23 cellular contexts compared by ENCODE assay signal in the genomic region with DNA sequence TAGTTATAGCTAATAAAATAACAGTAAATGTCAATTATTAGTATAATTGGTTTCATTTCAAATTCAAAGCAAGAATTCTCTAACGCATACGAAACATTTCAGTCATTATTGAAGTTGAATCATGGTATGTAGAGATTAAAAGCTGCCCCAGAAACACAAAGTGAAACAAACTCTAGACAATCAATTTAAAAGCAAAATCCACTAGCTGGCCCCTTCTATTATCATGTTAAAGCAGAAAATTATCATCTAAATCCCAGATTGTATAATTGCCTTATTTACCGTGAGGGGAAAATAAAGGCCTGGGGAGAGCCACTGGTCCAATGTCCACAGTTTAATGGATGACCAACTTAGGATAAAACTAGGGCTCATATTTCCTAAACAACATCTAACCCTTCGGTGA.
"Had no signal": no experiment of that assay in that cellular context is flagged by ENCODE, and none has a peak within 500 bp of the region (broad histone marks: within the 10 kb centered on the region; RNA-seq: fewer than 3 reads in every experiment).

No MANE protein-coding gene starts in this region.

- ATAC-seq: activated CD4-positive, alpha-beta T cell treated with anti-CD3 and anti-CD28 coated beads for 36 hours; activated T-cell treated with anti-CD3 and anti-CD28 coated beads, Interleukin-2, amount 50 U/mL, for 4 hours; activated T-helper 17 cell treated with anti-CD3 and anti-CD28 coated beads, Interleukin-2, amount 50 U/mL, for 72 hours had no signal

- H3K4me1 Mint-ChIP-seq: activated CD4-positive, alpha-beta T cell treated with anti-CD3 and anti-CD28 coated beads for 36 hours; activated CD4-positive, alpha-beta T cell treated with anti-CD3 and anti-CD28 coated beads, Interleukin-2, amount 10 ng/mL, durations not matched to agents 24 days and 14 days; activated T-helper 17 cell treated with anti-CD3 and anti-CD28 coated beads, Interleukin-2, amount 50 U/mL, for 72 hours; central memory CD8-positive, alpha-beta T cell; endodermal cell had no signal

- H3K4me3 Mint-ChIP-seq: activated CD4-positive, alpha-beta memory T cell treated with anti-CD3 and anti-CD28 coated beads for 36 hours; activated CD4-positive, alpha-beta T cell treated with anti-CD3 and anti-CD28 coated beads for 36 hours; activated CD4-positive, alpha-beta T cell treated with anti-CD3 and anti-CD28 coated beads, Interleukin-2, amount 10 ng/mL, durations not matched to agents 24 days and 14 days; activated naive CD8-positive, alpha-beta T cell; activated T-cell treated with anti-CD3 and anti-CD28 coated beads, Interleukin-2, amount 50 U/mL, for 4 hours; activated T-helper 17 cell treated with anti-CD3 and anti-CD28 coated beads, Interleukin-2, amount 50 U/mL, for 72 hours; central memory CD8-positive, alpha-beta T cell; dendritic cell treated with granulocyte-macrophage colony-stimulating factor and Interleukin-4, amounts not matched to agents 40 ng/mL and 50 ng/mL, for 4 days; endodermal cell had no signal

- DNase-seq: activated CD4-positive, alpha-beta memory T cell treated with anti-CD3 and anti-CD28 coated beads for 36 hours; activated CD4-positive, alpha-beta T cell treated with anti-CD3 and anti-CD28 coated beads for 36 hours; activated CD4-positive, alpha-beta T cell treated with anti-CD3 and anti-CD28 coated beads, Interleukin-2, amount 10 ng/mL, durations not matched to agents 24 days and 14 days; activated CD4-positive, CD25-positive, alpha-beta regulatory T cell; activated CD4-positive, CD25-positive, alpha-beta regulatory T cell treated with anti-CD3 and anti-CD28 coated beads, Interleukin-2, amount 50 U/mL, for 72 hours; activated effector memory CD4-positive, alpha-beta T cell treated with Interleukin-2 at 50 U/mL for 16 hours; activated gamma-delta T cell treated with Interleukin-2 at 50 U/mL for 16 hours; activated naive CD4-positive, alpha-beta T cell treated with anti-CD3 and anti-CD28 coated beads, Interleukin-2, amount 50 U/mL, for 16 hours; activated naive CD4-positive, alpha-beta T cell treated with Interleukin-2 at 50 U/mL for 16 hours; activated T-cell treated with anti-CD3 and anti-CD28 coated beads, Interleukin-2, amount 50 U/mL, for 4 hours; amniotic stem cell; anterior cingulate cortex; brain microvascular endothelial cell; dorsolateral prefrontal cortex; effector memory CD4-positive, alpha-beta T cell; endodermal cell; foreskin fibroblast; head of caudate nucleus; T-helper 2 cell had no signal

- H3K27me3 Mint-ChIP-seq: activated CD4-positive, alpha-beta memory T cell treated with anti-CD3 and anti-CD28 coated beads for 36 hours; activated CD4-positive, alpha-beta T cell treated with anti-CD3 and anti-CD28 coated beads for 36 hours; activated CD4-positive, alpha-beta T cell treated with anti-CD3 and anti-CD28 coated beads, Interleukin-2, amount 10 ng/mL, durations not matched to agents 24 days and 14 days; activated naive CD8-positive, alpha-beta T cell; activated T-helper 17 cell treated with anti-CD3 and anti-CD28 coated beads, Interleukin-2, amount 50 U/mL, for 72 hours; central memory CD8-positive, alpha-beta T cell; dendritic cell treated with granulocyte-macrophage colony-stimulating factor and Interleukin-4, amounts not matched to agents 40 ng/mL and 50 ng/mL, for 4 days had no signal

- H3K36me3 Mint-ChIP-seq: activated CD4-positive, alpha-beta memory T cell treated with anti-CD3 and anti-CD28 coated beads for 36 hours; activated naive CD8-positive, alpha-beta T cell had no signal

- H3K9me3 Mint-ChIP-seq: activated T-cell treated with anti-CD3 and anti-CD28 coated beads, Interleukin-2, amount 50 U/mL, for 4 hours; activated T-helper 17 cell treated with anti-CD3 and anti-CD28 coated beads, Interleukin-2, amount 50 U/mL, for 72 hours; dendritic cell treated with granulocyte-macrophage colony-stimulating factor and Interleukin-4, amounts not matched to agents 40 ng/mL and 50 ng/mL, for 4 days; endodermal cell had no signal

- H3K27ac Mint-ChIP-seq: activated CD4-positive, alpha-beta memory T cell treated with anti-CD3 and anti-CD28 coated beads for 36 hours; activated CD4-positive, alpha-beta T cell treated with anti-CD3 and anti-CD28 coated beads for 36 hours; activated CD4-positive, alpha-beta T cell treated with anti-CD3 and anti-CD28 coated beads, Interleukin-2, amount 10 ng/mL, durations not matched to agents 24 days and 14 days; activated naive CD8-positive, alpha-beta T cell; activated T-helper 17 cell treated with anti-CD3 and anti-CD28 coated beads, Interleukin-2, amount 50 U/mL, for 72 hours; dendritic cell treated with granulocyte-macrophage colony-stimulating factor and Interleukin-4, amounts not matched to agents 40 ng/mL and 50 ng/mL, for 4 days; endodermal cell had no signal
